ENCODE assay signal across 32 cellular contexts in genomic region chr16:78060295-78060694, GRCh38. TPM values are rescaled to one million over a fixed set of nuclear protein-coding genes. Genes with fewer than 3 reads are reported as not detected.
"Had no signal": no experiment of that assay in that cellular context is flagged by ENCODE, and none has a peak within 500 bp of the region (broad histone marks: within the 10 kb centered on the region; RNA-seq: fewer than 3 reads in every experiment).

No MANE protein-coding gene starts in this region.

- DNase-seq: activated B cell treated with CpG ODN at 0.5 μM for 24 hours; activated CD4-positive, alpha-beta T cell treated with anti-CD3 and anti-CD28 coated beads for 36 hours; activated CD4-positive, alpha-beta T cell treated with anti-CD3 and anti-CD28 coated beads, Interleukin-2, amount 50 U/mL, for 4 hours; activated CD8-positive, alpha-beta memory T cell treated with anti-CD3 and anti-CD28 coated beads, Interleukin-2, amount 50 U/mL, for 48 hours; activated naive CD4-positive, alpha-beta T cell; activated T-cell treated with anti-CD3 and anti-CD28 coated beads, Interleukin-2, amount 50 U/mL, for 4 hours; adrenal gland; brain microvascular endothelial cell; caudate nucleus; effector CD4-positive, alpha-beta T cell; erythroblast; foreskin keratinocyte; immature natural killer cell; naive thymus-derived CD4-positive, alpha-beta T cell; sigmoid colon; stimulated activated CD4-positive, alpha-beta T cell treated with anti-CD3 and anti-CD28 coated beads, Interleukin-2, amount 100 ng/mL, for 48 hours; stimulated activated CD8-positive, alpha-beta memory T cell treated with anti-CD3 and anti-CD28 coated beads, Interleukin-4, amount 100 ng/mL, for 48 hours; stimulated activated naive B cell treated with anti-CD40 and anti-IgM and Interleukin-4, amounts not matched to agents 10 μg/mL and 1 μg/mL and 100 μg/mL, for 72 hours had no signal

- H3K36me3 ChIP-seq: adrenal gland, ascending aorta, brain microvascular endothelial cell, neural progenitor cell, sigmoid colon, thoracic aorta, vagina had no signal

- H3K27me3 ChIP-seq: adrenal gland, ascending aorta, brain microvascular endothelial cell, foreskin keratinocyte, sigmoid colon, vagina had no signal

- H3K4me1 Mint-ChIP-seq: activated B cell treated with CpG ODN at 0.5 μM for 24 hours; activated CD4-positive, alpha-beta T cell treated with anti-CD3 and anti-CD28 coated beads for 36 hours; immature natural killer cell; naive thymus-derived CD4-positive, alpha-beta T cell; neural progenitor cell; stimulated activated naive B cell treated with anti-CD40 and anti-IgM and Interleukin-4, amounts not matched to agents 10 μg/mL and 1 μg/mL and 100 μg/mL, for 72 hours had no signal

- H3K9me3 ChIP-seq: adrenal gland, ascending aorta, sigmoid colon, thoracic aorta, vagina had no signal

- H3K4me2 ChIP-seq: neural progenitor cell had no signal

- H3K4me3 ChIP-seq: adrenal gland, ascending aorta, lung, neural progenitor cell, sigmoid colon, thoracic aorta, vagina had no signal

- H3K9ac ChIP-seq: neural progenitor cell had no signal

- H3K27ac Mint-ChIP-seq: activated B cell treated with CpG ODN at 0.5 μM for 24 hours; activated CD4-positive, alpha-beta T cell treated with anti-CD3 and anti-CD28 coated beads for 36 hours; activated naive CD8-positive, alpha-beta T cell; activated T-helper 2 cell treated with anti-CD3 and anti-CD28 coated beads, Interferon-gamma antibody, Interleukin-2, Interleukin-4, amounts not matched to agents 10 μg/mL and 5 μg/mL and 100 μg/mL, durations not matched to agents 14 hours and 24 hours and 36 hours; dendritic cell treated with granulocyte-macrophage colony-stimulating factor and Interleukin-4, amounts not matched to agents 40 ng/mL and 50 ng/mL, for 4 days; immature natural killer cell; naive thymus-derived CD4-positive, alpha-beta T cell; neural progenitor cell; stimulated activated naive B cell treated with anti-CD40 and anti-IgM and Interleukin-4, amounts not matched to agents 10 μg/mL and 1 μg/mL and 100 μg/mL, for 72 hours; type B pancreatic cell had no signal

- H3K4me1 ChIP-seq: adrenal gland, foreskin keratinocyte, neural progenitor cell, sigmoid colon, vagina had no signal

- ATAC-seq: activated CD4-positive, alpha-beta T cell treated with anti-CD3 and anti-CD28 coated beads for 36 hours; activated T-cell treated with anti-CD3 and anti-CD28 coated beads, Interleukin-2, amount 50 U/mL, for 4 hours; foreskin keratinocyte; left lobe of liver; naive thymus-derived CD4-positive, alpha-beta T cell; stimulated activated naive B cell treated with anti-CD40 and anti-IgM and Interleukin-4, amounts not matched to agents 10 μg/mL and 1 μg/mL and 100 μg/mL, for 72 hours had no signal

- H3K9me3 Mint-ChIP-seq: activated B cell treated with CpG ODN at 0.5 μM for 24 hours; activated T-cell treated with anti-CD3 and anti-CD28 coated beads, Interleukin-2, amount 50 U/mL, for 4 hours; activated T-helper 2 cell treated with anti-CD3 and anti-CD28 coated beads, Interferon-gamma antibody, Interleukin-2, Interleukin-4, amounts not matched to agents 10 μg/mL and 5 μg/mL and 100 μg/mL, durations not matched to agents 14 hours and 24 hours and 36 hours; dendritic cell treated with granulocyte-macrophage colony-stimulating factor and Interleukin-4, amounts not matched to agents 40 ng/mL and 50 ng/mL, for 4 days; neural progenitor cell; stimulated activated naive B cell treated with anti-CD40 and anti-IgM and Interleukin-4, amounts not matched to agents 10 μg/mL and 1 μg/mL and 100 μg/mL, for 72 hours; type B pancreatic cell had no signal

- H3K4me3 Mint-ChIP-seq: activated B cell treated with CpG ODN at 0.5 μM for 24 hours; activated CD4-positive, alpha-beta T cell treated with anti-CD3 and anti-CD28 coated beads for 36 hours; activated naive CD8-positive, alpha-beta T cell; activated T-cell treated with anti-CD3 and anti-CD28 coated beads, Interleukin-2, amount 50 U/mL, for 4 hours; dendritic cell treated with granulocyte-macrophage colony-stimulating factor and Interleukin-4, amounts not matched to agents 40 ng/mL and 50 ng/mL, for 4 days; immature natural killer cell; naive thymus-derived CD4-positive, alpha-beta T cell; neural progenitor cell; stimulated activated naive B cell treated with anti-CD40 and anti-IgM and Interleukin-4, amounts not matched to agents 10 μg/mL and 1 μg/mL and 100 μg/mL, for 72 hours; type B pancreatic cell had no signal

- H3K36me3 Mint-ChIP-seq: activated naive CD8-positive, alpha-beta T cell; immature natural killer cell; naive thymus-derived CD4-positive, alpha-beta T cell; neural progenitor cell; stimulated activated naive B cell treated with anti-CD40 and anti-IgM and Interleukin-4, amounts not matched to agents 10 μg/mL and 1 μg/mL and 100 μg/mL, for 72 hours; type B pancreatic cell had no signal

- H3K27ac ChIP-seq: adrenal gland, ascending aorta, brain microvascular endothelial cell, foreskin keratinocyte, neural progenitor cell, sigmoid colon, thoracic aorta, vagina had no signal

- H2AFZ ChIP-seq: neural progenitor cell had no signal

RNA-seq across cellular contexts. Expression of gene CLEC3A, which starts 37.9 kb away (rescaled TPM):
- total RNA-seq: activated B cell treated with CpG ODN at 0.5 μM for 24 hours; activated CD4-positive, alpha-beta T cell treated with anti-CD3 and anti-CD28 coated beads for 36 hours; activated CD8-positive, alpha-beta memory T cell treated with anti-CD3 and anti-CD28 coated beads for 36 hours; activated T-cell treated with anti-CD3 and anti-CD28 coated beads, Interleukin-2, amount 50 U/mL, for 4 hours; activated T-helper 2 cell treated with anti-CD3 and anti-CD28 coated beads, Interferon-gamma antibody, Interleukin-2, Interleukin-4, amounts not matched to agents 10 μg/mL and 5 μg/mL and 100 μg/mL, durations not matched to agents 14 hours and 24 hours and 36 hours; adrenal gland; ascending aorta; foreskin keratinocyte; kidney epithelial cell; left lobe of liver; lung; naive thymus-derived CD4-positive, alpha-beta T cell; omental fat pad; renal cortical epithelial cell; sigmoid colon; thoracic aorta; vagina had no signal
- polyA plus RNA-seq: adrenal gland; foreskin keratinocyte; immature natural killer cell; lung; naive thymus-derived CD4-positive, alpha-beta T cell; sigmoid colon had no signal
